ENCODE assay signal across 19 cellular contexts in genomic region chr14:64080452-64080851, GRCh38.
"Had no signal": no experiment of that assay in that cellular context is flagged by ENCODE, and none has a peak within 500 bp of the region (broad histone marks: within the 10 kb centered on the region; RNA-seq: fewer than 3 reads in every experiment).

No MANE protein-coding gene starts in this region.

- H3K4me3 ChIP-seq: lung, psoas muscle, right lobe of liver, spleen had no signal

- DNase-seq: activated CD8-positive, alpha-beta memory T cell treated with anti-CD3 and anti-CD28 coated beads for 24 hours; activated gamma-delta T cell; activated naive CD8-positive, alpha-beta T cell treated with anti-CD3 and anti-CD28 coated beads, Interleukin-2, amount 10 ng/mL, durations not matched to agents 7 days and 5 days; activated T-cell treated with anti-CD3 and anti-CD28 coated beads for 4 hours; caudate nucleus; cortex of kidney; effector memory CD4-positive, alpha-beta T cell; left colon; psoas muscle; right lobe of liver; SIG-M5; spleen; stimulated activated CD4-positive, alpha-beta T cell treated with anti-CD3 and anti-CD28 coated beads, Interleukin-1b, Interleukin-23, amount 100 ng/mL, for 48 hours; stimulated activated naive B cell treated with anti-CD40 and anti-IgM and Interleukin-4, amounts not matched to agents 10 μg/mL and 1 μg/mL and 100 μg/mL, for 72 hours; substantia nigra; T-helper 2 cell had no signal

- H3K36me3 ChIP-seq: right lobe of liver had no signal

- H3K9me3 ChIP-seq: psoas muscle, right lobe of liver, spleen had no signal

- H3K27me3 Mint-ChIP-seq: activated naive CD8-positive, alpha-beta T cell treated with anti-CD3 and anti-CD28 coated beads, Interleukin-2, amount 10 ng/mL, durations not matched to agents 7 days and 5 days; stimulated activated naive B cell treated with anti-CD40 and anti-IgM and Interleukin-4, amounts not matched to agents 10 μg/mL and 1 μg/mL and 100 μg/mL, for 72 hours had no signal

- ATAC-seq: activated CD4-positive, CD25-positive, alpha-beta regulatory T cell treated with anti-CD3 and anti-CD28 coated beads, Interleukin-2, amount 50 U/mL, for 24 hours; psoas muscle; right lobe of liver; stimulated activated naive B cell treated with anti-CD40 and anti-IgM and Interleukin-4, amounts not matched to agents 10 μg/mL and 1 μg/mL and 100 μg/mL, for 72 hours had no signal

- H3K27me3 ChIP-seq: right lobe of liver, spleen had no signal

- H3K27ac Mint-ChIP-seq: activated naive CD8-positive, alpha-beta T cell treated with anti-CD3 and anti-CD28 coated beads, Interleukin-2, amount 10 ng/mL, durations not matched to agents 7 days and 5 days; nephron; stimulated activated naive B cell treated with anti-CD40 and anti-IgM and Interleukin-4, amounts not matched to agents 10 μg/mL and 1 μg/mL and 100 μg/mL, for 72 hours had no signal

- H3K4me3 Mint-ChIP-seq: activated naive CD8-positive, alpha-beta T cell treated with anti-CD3 and anti-CD28 coated beads, Interleukin-2, amount 10 ng/mL, durations not matched to agents 7 days and 5 days; nephron; stimulated activated naive B cell treated with anti-CD40 and anti-IgM and Interleukin-4, amounts not matched to agents 10 μg/mL and 1 μg/mL and 100 μg/mL, for 72 hours had no signal

- H3K9me3 Mint-ChIP-seq: activated naive CD8-positive, alpha-beta T cell treated with anti-CD3 and anti-CD28 coated beads, Interleukin-2, amount 10 ng/mL, durations not matched to agents 7 days and 5 days; nephron; stimulated activated naive B cell treated with anti-CD40 and anti-IgM and Interleukin-4, amounts not matched to agents 10 μg/mL and 1 μg/mL and 100 μg/mL, for 72 hours had no signal

- H3K27ac ChIP-seq: psoas muscle, right lobe of liver, spleen had no signal

- H3K4me1 Mint-ChIP-seq: activated naive CD8-positive, alpha-beta T cell treated with anti-CD3 and anti-CD28 coated beads, Interleukin-2, amount 10 ng/mL, durations not matched to agents 7 days and 5 days; nephron; stimulated activated naive B cell treated with anti-CD40 and anti-IgM and Interleukin-4, amounts not matched to agents 10 μg/mL and 1 μg/mL and 100 μg/mL, for 72 hours had no signal

- H3K4me1 ChIP-seq: right lobe of liver, spleen had no signal
